In genomic region chr2:101830555-101830954, GRCh38 we compare ENCODE assay signal across 9 cellular contexts.
DNase-seq lines count a peak whose midpoint lies in the region; ATAC-seq and TF ChIP-seq lines count a peak whose summit lies in the region.
"Had no signal": no experiment of that assay in that cellular context is flagged by ENCODE, and none has a peak within 500 bp of the region (broad histone marks: within the 10 kb centered on the region; RNA-seq: fewer than 3 reads in every experiment).

No MANE protein-coding gene starts in this region.

- CTCF ChIA-PET in HEK293T (lab: Yijun Ruan, JAX), result interaction anchor here (1.0 to 2.0 kb wide), 5 partner anchors 10 to 412 kb away, joined by 3 to 10 read pairs (median 3); no protein-coding TSS in a partner anchor

- peaks cover 63% of the 10 kb centered on the region for H3K4me1 Mint-ChIP-seq in stimulated activated naive CD8-positive, alpha-beta T cell treated with anti-CD3 and anti-CD28 coated beads, Interleukin-15, amount 100 ng/mL, for 72 hours

- H3K36me3 ChIP-seq in RWPE2 (ENCODE audit: low read depth), result peaks cover 84% of the 10 kb centered on the region

- H3K27me3 ChIP-seq in RWPE2 (ENCODE audit: insufficient read depth, poor library complexity, severe bottlenecking), result no peaks in the 10 kb centered on the region
- H3K27me3 ChIP-seq: BLaER1 had no signal

- no peaks in the 10 kb centered on the region for H3K9me3 Mint-ChIP-seq in stimulated activated naive CD8-positive, alpha-beta T cell treated with anti-CD3 and anti-CD28 coated beads, Interleukin-15, amount 100 ng/mL, for 72 hours

- no peak for ATAC-seq in RWPE2 (ENCODE audit: low read depth)
- ATAC-seq in stimulated activated naive CD8-positive, alpha-beta T cell treated with anti-CD3 and anti-CD28 coated beads, Interleukin-15, amount 100 ng/mL, for 72 hours, result peak; percentile 94
- no peak for ATAC-seq in HG03196 (IDR thresholded peaks at IDR 0.05; ENCODE audit: unreplicated experiment)
- no peak for ATAC-seq in GM19035 (IDR thresholded peaks at IDR 0.05; ENCODE audit: unreplicated experiment)

- H3K27ac Mint-ChIP-seq in stimulated activated naive CD8-positive, alpha-beta T cell treated with anti-CD3 and anti-CD28 coated beads, Interleukin-15, amount 100 ng/mL, for 72 hours, result peak overlapping the region; percentile 5 to 53

- no peak overlapping the region for H3K4me3 ChIP-seq in RWPE2 (ENCODE audit: severe bottlenecking)
- H3K4me3 ChIP-seq: BLaER1 had no signal

- POLR2A ChIA-PET in HEK293T (lab: Yijun Ruan, JAX), result no interaction called here

- H3K4me3 Mint-ChIP-seq in stimulated activated naive CD8-positive, alpha-beta T cell treated with anti-CD3 and anti-CD28 coated beads, Interleukin-15, amount 100 ng/mL, for 72 hours, result peak overlapping the region; percentile 8 to 57

- H3K9me3 ChIP-seq in RWPE2 (ENCODE audit: severe bottlenecking), result no peaks in the 10 kb centered on the region
- H3K9me3 ChIP-seq: BLaER1 had no signal

- H3K27me3 Mint-ChIP-seq in stimulated activated naive CD8-positive, alpha-beta T cell treated with anti-CD3 and anti-CD28 coated beads, Interleukin-15, amount 100 ng/mL, for 72 hours, result no peaks in the 10 kb centered on the region

- H3K4me1 ChIP-seq in RWPE2 (ENCODE audit: insufficient read depth, poor library complexity, severe bottlenecking), result peaks cover 32% of the 10 kb centered on the region

- peak overlapping the region; percentile 23 for H3K27ac ChIP-seq in RWPE2 (ENCODE audit: poor library complexity, severe bottlenecking)
- H3K27ac ChIP-seq: BLaER1 had no signal

- DNase-seq in activated T-cell treated with anti-CD3 and anti-CD28 coated beads for 48 hours (ENCODE audit: low read depth) (peak; percentile 6), activated T-cell treated with anti-CD3 and anti-CD28 coated beads for 4 hours (no peak), RWPE2 (ENCODE audit: low spot score) (no peak), fibroblast of peridontal ligament (ENCODE audit: extremely low read depth) (peak; percentile 63), HEK293T (ENCODE audit: extremely low spot score) (no peak)
- peak in 1 of 2 donors; percentile 55 for DNase-seq in stimulated activated naive CD8-positive, alpha-beta T cell treated with anti-CD3 and anti-CD28 coated beads, Interleukin-15, amount 100 ng/mL, for 72 hours

- no peak for TF ChIP-seq CTCF in RWPE2 (IDR thresholded peaks at IDR 0.05; ENCODE audit: poor library complexity, severe bottlenecking)

TF ChIP-seq in HEK293T, 16 proteins besides CTCF, POLR2A, EP300 and RAD21:
- TF ChIP-seq SP1 (IDR thresholded peaks at IDR 0.05), result no peak
- no peak for TF ChIP-seq CTBP1 (IDR thresholded peaks at IDR 0.05; ENCODE audit: borderline replicate concordance)
- no peak for TF ChIP-seq ZNF384 (IDR thresholded peaks at IDR 0.05)
- TF ChIP-seq TARDBP (IDR thresholded peaks at IDR 0.05), result no peak
- TF ChIP-seq ARNT (IDR thresholded peaks at IDR 0.05), result no peak
- no peak for TF ChIP-seq FOXK2 (IDR thresholded peaks at IDR 0.05)
- TF ChIP-seq L3MBTL2 (conservative IDR thresholded peaks at IDR 0.05), result no peak
- no peak for TF ChIP-seq FOXM1 (IDR thresholded peaks at IDR 0.05; ENCODE audit: borderline replicate concordance)
- no peak for TF ChIP-seq SUZ12 (IDR thresholded peaks at IDR 0.05)
- TF ChIP-seq NFRKB (IDR thresholded peaks at IDR 0.05), result no peak
- TF ChIP-seq ELF4 (IDR thresholded peaks at IDR 0.05), result no peak
- no peak for TF ChIP-seq BHLHE40 (IDR thresholded peaks at IDR 0.05; ENCODE audit: borderline replicate concordance)

Comparison
In these comparisons a context has a peak if more than half of its experiments do, and no peak if none do; other contexts are left out.
1. DNase-seq: peak in activated T-cell treated with anti-CD3 and anti-CD28 coated beads for 48 hours (single experiment) and fibroblast of peridontal ligament (single experiment); none in activated T-cell treated with anti-CD3 and anti-CD28 coated beads for 4 hours (single experiment), RWPE2 (single experiment) and HEK293T (single experiment).